ENCODE assay signal across 20 cellular contexts in genomic region chr11:66886317-66886588, GRCh38. TPM values are rescaled to one million over a fixed set of nuclear protein-coding genes. Genes with fewer than 3 reads are reported as not detected.
DNase-seq lines count a peak whose midpoint lies in the region; ATAC-seq, FAIRE-seq and TF ChIP-seq lines count a peak whose summit lies in the region.
"Had no signal": no experiment of that assay in that cellular context is flagged by ENCODE, and none has a peak within 500 bp of the region (broad histone marks: within the 10 kb centered on the region; RNA-seq: fewer than 3 reads in every experiment).

No MANE protein-coding gene starts in this region.

- H3K4me3 Mint-ChIP-seq in mesothelial cell of epicardium = no peak overlapping the region
- H3K4me3 Mint-ChIP-seq: CD4-positive, CD25-positive, alpha-beta regulatory T cell had no signal

- no peak for FAIRE-seq in K562 (lab: Jason Lieb, UNC)
- FAIRE-seq: GM19239, H54, HTR-8/SVneo had no signal

- WGBS in K562 (ENCODE audit: insufficient coverage, low coverage, missing lambda C conversion rate) = 3% methylated on average over 2 of the region's 2 CpGs

- H3K4me3 ChIP-seq in HEK293 (ENCODE audit: low read depth, low read length) = no peak overlapping the region
- H3K4me3 ChIP-seq in K562 = no peak overlapping the region
- H3K4me3 ChIP-seq in subcutaneous abdominal adipose tissue (ENCODE audit: low read depth in 1 of 5, low read length in 5 of 5) = no peak overlapping the region
- no peak overlapping the region for H3K4me3 ChIP-seq in tibial artery
- H3K4me3 ChIP-seq in right atrium auricular region = no peak overlapping the region
- no peak overlapping the region for H3K4me3 ChIP-seq in HAP-1
- H3K4me3 ChIP-seq: SJSA1 had no signal

- H3K4me2 ChIP-seq in K562 (ENCODE audit: insufficient read depth, low read length) = peak overlapping the region; percentile 61

- no peak for TF ChIP-seq POLR2A in K562 (conservative IDR thresholded peaks at IDR 0.05)

- in situ Hi-C loops in K562 (cut with MboI) = no loop called here
- in situ Hi-C loops in HAP-1 (cut with MboI; ENCODE audit: low sequenced_read_pairs) = no loop called here

- no peaks in the 10 kb centered on the region for H3K9me3 Mint-ChIP-seq in mesothelial cell of epicardium
- H3K9me3 Mint-ChIP-seq: CD4-positive, CD25-positive, alpha-beta regulatory T cell had no signal

- H3K36me3 ChIP-seq in HEK293 (ENCODE audit: control insufficient read depth in 2 of 2, insufficient read depth in 1 of 2, low read length in 2 of 2) = no peaks in the 10 kb centered on the region
- H3K36me3 ChIP-seq in K562 (ENCODE audit: control insufficient read depth, insufficient read depth, low read length) = 0 out of 3 replicates have a peak, but pooled peaks cover 4% of the 10 kb centered on the region
- H3K36me3 ChIP-seq in subcutaneous abdominal adipose tissue (ENCODE audit: control insufficient read depth in 5 of 5, insufficient read depth in 5 of 5, low read length in 5 of 5) = peaks cover 0 to 2% (median 0%) of the 10 kb centered on the region in 5 donors
- H3K36me3 ChIP-seq in tibial artery = no peaks in the 10 kb centered on the region
- H3K36me3 ChIP-seq in right atrium auricular region = no peaks in the 10 kb centered on the region
- H3K36me3 ChIP-seq in HAP-1 (replicated peaks) = no peaks in the 10 kb centered on the region
- H3K36me3 ChIP-seq: SJSA1 had no signal

- peak overlapping the region; percentile 4 for H3K27ac Mint-ChIP-seq in mesothelial cell of epicardium

- H3K9me1 ChIP-seq in K562 (ENCODE audit: control insufficient read depth, insufficient read depth, low read length) = no peaks in the 10 kb centered on the region

- DNase-seq in K562 (ENCODE audit: extremely low read depth in 1 of 4, low spot score in 3 of 4) = no peak
- no peak for DNase-seq in mesothelial cell of epicardium (ENCODE audit: low spot score in 2 of 2, unreplicated experiment in 2 of 2)
- no peak for DNase-seq in tibial artery
- DNase-seq in right atrium auricular region (ENCODE audit: low spot score) = no peak
- DNase-seq in HAP-1 (ENCODE audit: low spot score in 2 of 2) = no peak
- DNase-seq: Caco-2; CD4-positive, CD25-positive, alpha-beta regulatory T cell; DMS153; NCI-H187; NCI-H226; NCI-H69; NK-92 treated with Interleukin-12 subunit alpha and Interleukin-12 subunit beta, amount 100 ng/mL, for 24 hours; OCI-M1 had no signal

- H3K36me3 Mint-ChIP-seq in mesothelial cell of epicardium = no peaks in the 10 kb centered on the region
- H3K36me3 Mint-ChIP-seq: CD4-positive, CD25-positive, alpha-beta regulatory T cell had no signal

- no peaks in the 10 kb centered on the region for H3K27me3 Mint-ChIP-seq in mesothelial cell of epicardium (ENCODE audit: low read depth)
- H3K27me3 Mint-ChIP-seq: CD4-positive, CD25-positive, alpha-beta regulatory T cell had no signal

- peak overlapping the region; percentile 4 to 37; a peak in 2 of 4 replicates for H3K9ac ChIP-seq in K562 (ENCODE audit: insufficient read depth in 1 of 2, low read depth in 2 of 2, low read length in 2 of 2)
- no peak overlapping the region for H3K9ac ChIP-seq in subcutaneous abdominal adipose tissue (ENCODE audit: low read length in 5 of 5)

- intact Hi-C loops in K562 (cut with micrococcal nuclease) = no loop called here
- intact Hi-C loops in tibial artery (cut with DNase I; ENCODE audit: low total_unique reads) = no loop called here

- peaks cover 28% of the 10 kb centered on the region for H3K4me1 Mint-ChIP-seq in mesothelial cell of epicardium

- no peak overlapping the region for H3K27ac ChIP-seq in HEK293 (ENCODE audit: extremely low read depth, low read depth, low read length)
- peak overlapping the region; percentile 47; the same call in 2 of the 3 replicates for H3K27ac ChIP-seq in K562 (ENCODE audit: extremely low read depth, low read depth, low read length)
- H3K27ac ChIP-seq in subcutaneous abdominal adipose tissue (ENCODE audit: low read depth, low read length) = peak overlapping the region; percentile 68
- no peak overlapping the region for H3K27ac ChIP-seq in tibial artery
- no peak overlapping the region for H3K27ac ChIP-seq in right atrium auricular region
- H3K27ac ChIP-seq: HL-60, SJSA1 had no signal

- CTCF ChIA-PET in HEK293 (lab: Yijun Ruan, JAX) (interaction anchor here (0.6 to 1.0 kb wide), 2 partner anchors 14 to 135 kb away, joined by 3 read pairs; no protein-coding TSS in a partner anchor), K562 (lab: Yijun Ruan, JAX; ENCODE audit: low intra/inter-chr PET ratio) (no interaction called here)

- POLR2A ChIA-PET in HEK293 (lab: Yijun Ruan, JAX) = no interaction called here
- POLR2A ChIA-PET in K562 (lab: Yijun Ruan, JAX) = interaction anchor here (0.6 to 0.7 kb wide), 3 partner anchors 10 to 89 kb away, joined by 3 read pairs; partner anchors contain the start of gene C11orf86

- H3K9me3 ChIP-seq in HEK293 (ENCODE audit: control insufficient read depth, insufficient read depth, low read depth, low read length) = no peaks in the 10 kb centered on the region
- H3K9me3 ChIP-seq in K562 (replicated peaks; ENCODE audit: control insufficient read depth, insufficient read depth, low read depth, low read length) = no peaks in the 10 kb centered on the region
- no peaks in the 10 kb centered on the region for H3K9me3 ChIP-seq in subcutaneous abdominal adipose tissue (ENCODE audit: control insufficient read depth in 5 of 5, low read length in 5 of 5)
- H3K9me3 ChIP-seq in tibial artery = no peaks in the 10 kb centered on the region
- no peaks in the 10 kb centered on the region for H3K9me3 ChIP-seq in right atrium auricular region
- H3K9me3 ChIP-seq in HAP-1 = no peaks in the 10 kb centered on the region
- H3K9me3 ChIP-seq: Caco-2, SJSA1 had no signal

- no peaks in the 10 kb centered on the region for H3K79me2 ChIP-seq in K562 (ENCODE audit: control insufficient read depth, insufficient read depth, low read length)

- no peak for TF ChIP-seq RAD21 in K562 (CRISPR knock-in tag; conservative IDR thresholded peaks at IDR 0.05 in 1 of 2, IDR thresholded peaks at IDR 0.05 in 1 of 2)

- H3K4me1 ChIP-seq in HEK293 (ENCODE audit: control insufficient read depth, insufficient read depth, low read length) (no peaks in the 10 kb centered on the region), K562 (replicated peaks in 1 of 2; ENCODE audit: control insufficient read depth in 2 of 2, insufficient read depth in 2 of 2, low read length in 2 of 2) (peaks cover 32 to 43% of the 10 kb centered on the region in 2 experiments; a peak in 4 of 5 replicates), subcutaneous abdominal adipose tissue (ENCODE audit: control insufficient read depth in 5 of 5, insufficient read depth in 5 of 5, low read length in 5 of 5) (peaks cover 4 to 57% (median 46%) of the 10 kb centered on the region in 5 donors), tibial artery (peaks cover 0 to 2% (median 0%) of the 10 kb centered on the region in 4 donors), right atrium auricular region (peaks cover 0 to 13% of the 10 kb centered on the region in 2 donors), HAP-1 (peaks cover 7% of the 10 kb centered on the region)
- H3K4me1 ChIP-seq: Caco-2 had no signal

- H4K20me1 ChIP-seq in K562 (replicated peaks; ENCODE audit: control insufficient read depth, insufficient read depth, low read length) = no peaks in the 10 kb centered on the region

- H3K27me3 ChIP-seq in K562 (ENCODE audit: control insufficient read depth in 2 of 2, insufficient read depth in 2 of 2, low read length in 2 of 2) = no peaks in the 10 kb centered on the region
- no peaks in the 10 kb centered on the region for H3K27me3 ChIP-seq in subcutaneous abdominal adipose tissue (ENCODE audit: control insufficient read depth in 5 of 5, insufficient read depth in 4 of 5, low read length in 5 of 5)
- H3K27me3 ChIP-seq in tibial artery = no peaks in the 10 kb centered on the region
- H3K27me3 ChIP-seq in right atrium auricular region = no peaks in the 10 kb centered on the region
- H3K27me3 ChIP-seq in HAP-1 (ENCODE audit: low read depth) = no peaks in the 10 kb centered on the region
- H3K27me3 ChIP-seq: SJSA1 had no signal

- ATAC-seq in K562 = no peak

- no TSS peak for BruUV-seq in K562 (replicated peaks; lab: Mats Ljungman, UMichigan)

- peak overlapping the region; percentile 68; the same call in 1 of the 2 replicates for H2AFZ ChIP-seq in K562 (ENCODE audit: low read depth, low read length)

- TF ChIP-seq CTCF in HEK293 (tag by site-specific recombination; IDR thresholded peaks at IDR 0.05) (no peak), K562 (IDR thresholded peaks at IDR 0.05 in 2 of 3, conservative IDR thresholded peaks at IDR 0.05 in 1 of 3; ENCODE audit: insufficient read depth in 2 of 3, low read depth in 1 of 3, low read length in 3 of 3) (no peak), mesothelial cell of epicardium (IDR thresholded peaks at IDR 0.05; ENCODE audit: unreplicated experiment) (no peak), tibial artery (IDR thresholded peaks at IDR 0.05) (no peak), right atrium auricular region (IDR thresholded peaks at IDR 0.05) (no peak)

- no peak for TF ChIP-seq EP300 in K562 (IDR thresholded peaks at IDR 0.05; ENCODE audit: low read length)

RNA-seq across cellular contexts. Expression of gene LRFN4, which starts 29.4 kb away (rescaled TPM):
- 6.4 and 27.6 TPM in 2 replicates for total RNA-seq in K562 (2011; cell fraction: chromatin; rRNA removed; ENCODE audit: low replicate concordance)
- total RNA-seq in K562 (2011; cell fraction: nucleolus; rRNA removed) = 47.9 and 52.9 TPM in 2 replicates
- total RNA-seq in K562 (2011; cell fraction: nucleoplasm; rRNA removed) = 13.7 and 16.8 TPM in 2 replicates
- total RNA-seq in K562 (2014; rRNA removed) = 41.3 and 53.0 TPM in 2 replicates
- total RNA-seq in K562 (2014; rRNA removed; fragmentation: Illumina TruSeq; extraction: Trizol) = 1.1 and 1.5 TPM in 2 replicates
- total RNA-seq in K562 (2015; rRNA removed; fragmentation: Illumina TruSeq; extraction: Trizol) = 19.4 and 23.0 TPM in 2 replicates
- 59.5 and 60.1 TPM in 2 replicates for total RNA-seq in K562 (2021)
- polyA plus RNA-seq in K562 (2011; rRNA removed) = 6.7 and 11.3 TPM in 2 replicates
- 17.4 and 75.5 TPM in 2 replicates for polyA plus RNA-seq in K562 (2011; cell fraction: cytosol; rRNA removed)
- polyA plus RNA-seq in K562 (2011; cell fraction: nucleus; rRNA removed) = 36.1 and 82.9 TPM in 2 replicates
- polyA plus RNA-seq in K562 (2012) = 18.4 and 21.2 TPM in 2 replicates
- 1.1 and 9.0 TPM in 2 replicates for polyA plus RNA-seq in K562 (2014; fragmentation: Illumina TruSeq; extraction: Trizol)
- under 1 TPM; 0.10 to 0.14 TPM for polyA plus RNA-seq in K562 (2014; fragmentation: Nextera tagmentation; extraction: Ambion mirVana)
- polyA plus RNA-seq in K562 (2014; rRNA removed) = 31.5 and 32.3 TPM in 2 replicates
- polyA minus RNA-seq in K562 (2011; rRNA and poly(A)+ RNA removed) = 1.4 and 3.4 TPM in 2 replicates
- 23.3 and 29.6 TPM in 2 replicates for polyA minus RNA-seq in K562 (2011; cell fraction: cytosol; rRNA and poly(A)+ RNA removed)
- 12.9 and 13.5 TPM in 2 replicates for polyA minus RNA-seq in K562 (2011; cell fraction: nucleus; rRNA and poly(A)+ RNA removed)
- total RNA-seq in mesothelial cell of epicardium = 26.6 to 28.1 TPM (median 27.5 TPM) in 3 replicates
- 10 to 100 TPM in 1 of 2 donors, 1 to 10 TPM in 1; 8.6 to 13.2 TPM for total RNA-seq in right atrium auricular region

RNA-seq across cellular contexts. Expression of gene RCE1, which starts 43.0 kb away (rescaled TPM):
- total RNA-seq in K562 (2011; cell fraction: chromatin; rRNA removed; ENCODE audit: low replicate concordance) = 20.0 and 55.8 TPM in 2 replicates
- 76.0 and 85.1 TPM in 2 replicates for total RNA-seq in K562 (2011; cell fraction: nucleolus; rRNA removed)
- 47.9 and 52.4 TPM in 2 replicates for total RNA-seq in K562 (2011; cell fraction: nucleoplasm; rRNA removed)
- total RNA-seq in K562 (2014; rRNA removed) (41.3 and 41.5 TPM in 2 replicates), K562 (2014; rRNA removed; fragmentation: Illumina TruSeq; extraction: Trizol) (8.8 and 10.6 TPM in 2 replicates), K562 (2015; rRNA removed; fragmentation: Illumina TruSeq; extraction: Trizol) (17.8 and 18.7 TPM in 2 replicates), K562 (2021) (26.3 and 27.7 TPM in 2 replicates), mesothelial cell of epicardium (27.0 to 27.8 TPM (median 27.2 TPM) in 3 replicates), right atrium auricular region (1 to 10 TPM; 6.4 to 8.1 TPM)
- polyA plus RNA-seq in K562 (2011; rRNA removed) (13.9 and 25.0 TPM in 2 replicates), K562 (2014; fragmentation: Illumina TruSeq; extraction: Trizol) (15.1 and 20.9 TPM in 2 replicates), K562 (2014; fragmentation: Nextera tagmentation; extraction: Ambion mirVana) (1 to 10 TPM in 1 of 2 experiments, under 1 TPM in 1; 0.75 to 3.0 TPM), K562 (2014; rRNA removed) (31.1 and 31.9 TPM in 2 replicates)
- 36.6 and 88.7 TPM in 2 replicates for polyA plus RNA-seq in K562 (2011; cell fraction: cytosol; rRNA removed)
- polyA plus RNA-seq in K562 (2011; cell fraction: nucleus; rRNA removed) = 50.0 and 76.3 TPM in 2 replicates
- 24.5 and 28.6 TPM in 2 replicates for polyA plus RNA-seq in K562 (2012)
- polyA minus RNA-seq in K562 (2011; rRNA and poly(A)+ RNA removed) = 6.2 and 7.5 TPM in 2 replicates
- polyA minus RNA-seq in K562 (2011; cell fraction: cytosol; rRNA and poly(A)+ RNA removed) = 16.9 and 20.8 TPM in 2 replicates
- polyA minus RNA-seq in K562 (2011; cell fraction: nucleus; rRNA and poly(A)+ RNA removed) = 22.8 and 26.4 TPM in 2 replicates

Comparison
In these comparisons a context has a peak if more than half of its experiments do, and no peak if none do; other contexts are left out.
1. H3K27ac ChIP-seq: peak in K562 (single experiment) and subcutaneous abdominal adipose tissue (single experiment); none in HEK293 (single experiment), tibial artery (0 of 2) and right atrium auricular region (0 of 2).
2. H3K9ac ChIP-seq: peak in K562 (2 of 2); none in subcutaneous abdominal adipose tissue (0 of 5).
3. Of the 44 proteins assayed by ChIP-seq in both K562 and HEK293: peak only in K562: none; only in HEK293: KLF1; in both: none; in neither: 43.